In genomic region chr1:29120955-29121485, GRCh38 we compare ENCODE assay signal across 1 cellular context.
TF ChIP-seq lines count a peak whose summit lies in the region.

No MANE protein-coding gene starts in this region.

TF ChIP-seq in K562, 482 proteins besides CTCF, POLR2A, EP300 and RAD21 (continued from another document):
- TF ChIP-seq ELK1 (CRISPR knock-in tag; IDR thresholded peaks at IDR 0.05): no peak
- peak; percentile 78 for TF ChIP-seq POLR2G (IDR thresholded peaks at IDR 0.05; ENCODE audit: low read depth, low read length)
- no peak for TF ChIP-seq HSF4 (CRISPR knock-in tag; IDR thresholded peaks at IDR 0.05; ENCODE audit: borderline replicate concordance)
- TF ChIP-seq POLR2AphosphoS2 (IDR thresholded peaks at IDR 0.05; ENCODE audit: low read length): peak; percentile 96; the same call in 1 of the 2 replicates
- TF ChIP-seq RBM22 (IDR thresholded peaks at IDR 0.05; ENCODE audit: low read depth, low read length, poor library complexity, severe bottlenecking): peak; percentile 94
- peak; percentile 97 for TF ChIP-seq ZBTB33 (CRISPR knock-in tag; IDR thresholded peaks at IDR 0.05)
- peak; percentile 42 for TF ChIP-seq POLR2B (IDR thresholded peaks at IDR 0.05; ENCODE audit: low read depth, partially characterized antibody)
- TF ChIP-seq ZNF263 (CRISPR knock-in tag; IDR thresholded peaks at IDR 0.05; ENCODE audit: borderline replicate concordance): no peak
- TF ChIP-seq OTX1 (CRISPR knock-in tag; IDR thresholded peaks at IDR 0.05): no peak
TF ChIP-seq in K562: peak in this region for 8.
